ENCODE assay signal across 26 cellular contexts in the genomic region with DNA sequence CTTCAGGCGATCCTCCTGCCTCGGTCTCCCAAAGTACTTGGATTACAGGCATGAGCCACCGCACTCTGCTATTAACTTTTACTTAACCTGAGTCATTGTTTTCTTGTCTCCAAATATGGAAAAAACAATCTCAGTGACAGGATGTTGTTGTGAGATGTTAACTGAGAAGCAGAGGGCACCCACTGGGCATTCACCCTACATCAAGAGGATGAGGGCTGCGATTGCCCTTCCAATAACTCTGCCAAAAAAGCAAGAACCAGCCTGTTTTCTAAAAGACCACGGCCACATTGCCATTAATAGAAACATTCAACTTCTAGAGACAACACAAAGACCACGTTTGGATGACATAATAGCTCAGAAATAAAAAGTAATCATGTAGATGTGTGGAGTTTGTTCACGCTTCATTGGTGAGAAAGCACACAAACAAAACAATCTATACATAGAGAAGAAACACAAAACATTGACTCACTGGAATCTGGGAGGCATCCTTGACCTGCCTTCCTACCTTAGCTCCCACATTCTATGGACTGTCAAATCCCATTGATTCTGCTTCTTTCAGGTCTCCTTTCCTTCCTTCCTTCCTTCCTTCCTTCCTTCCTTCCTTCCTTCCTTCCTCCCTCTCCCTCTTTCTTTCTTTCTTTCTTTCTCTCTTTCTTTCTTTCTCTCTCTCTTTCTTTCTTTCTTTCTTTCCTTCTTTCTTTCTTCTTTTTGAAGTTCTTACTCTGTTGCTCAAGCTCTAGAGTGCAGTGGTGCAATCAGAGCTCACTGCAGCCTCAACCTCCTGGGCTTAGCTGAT.
DNase-seq lines count a peak whose midpoint lies in the region; ATAC-seq, FAIRE-seq and TF ChIP-seq lines count a peak whose summit lies in the region.
"Had no signal": no experiment of that assay in that cellular context is flagged by ENCODE, and none has a peak within 500 bp of the region (broad histone marks: within the 10 kb centered on the region; RNA-seq: fewer than 3 reads in every experiment).

No MANE protein-coding gene starts in this region.

- DNase-seq in CD14-positive monocyte (ENCODE audit: low spot score) (no peak), PC-3 (peak; percentile 13), bronchial epithelial cell (ENCODE audit: low read depth) (peak; percentile 68), osteoblast (ENCODE audit: insufficient read length, low spot score, missing footprints) (peak; percentile 38), C1 segment of cervical spinal cord (lab: John Stamatoyannopoulos, UW) (no peak)
- DNase-seq in effector CD4-positive, alpha-beta T cell = no peak
- DNase-seq: activated CD4-positive, alpha-beta T cell treated with anti-CD3 and anti-CD28 coated beads, Interleukin-2, amount 50 U/mL, for 48 hours; activated gamma-delta T cell treated with Interleukin-2 at 50 U/mL for 16 hours; amygdala; COR-L47; hippocampal formation; NCI-H1105; NCI-H2081; NCI-H510A treated with DMSO at 0.1 percent for 48 hours; RPMI8226; SK-N-SH; stimulated activated CD4-positive, alpha-beta T cell treated with anti-CD3 and anti-CD28 coated beads, Interleukin-1b, Interleukin-23, amount 100 ng/mL, for 48 hours had no signal

- H3K79me2 ChIP-seq in PC-3 (ENCODE audit: low read length) = no peaks in the 10 kb centered on the region
- no peaks in the 10 kb centered on the region for H3K79me2 ChIP-seq in osteoblast (ENCODE audit: insufficient read depth, low read length)

- peak overlapping the region in 5 of 7 donors; percentile 35 to 78 (median 62) for H3K27ac Mint-ChIP-seq in CD14-positive monocyte
- H3K27ac Mint-ChIP-seq: progenitor cell of endocrine pancreas; T-helper 2 cell treated with Interferon-gamma antibody and Interleukin-4, amounts not matched to agents 5 μg/mL and 100 μg/mL, for 36 hours; WTC11 had no signal

- H3K9me3 ChIP-seq in PC-3 (ENCODE audit: low read length) (no peaks in the 10 kb centered on the region), osteoblast (ENCODE audit: low read depth, low read length) (no peaks in the 10 kb centered on the region)
- H3K9me3 ChIP-seq: SK-N-SH, suprapubic skin had no signal

- POLR2A ChIA-PET in PC-3 (lab: Charles Lee; ENCODE audit: unreplicated experiment) = no interaction called here

- H3K27me3 Mint-ChIP-seq in CD14-positive monocyte (ENCODE audit: low read depth in 3 of 3) = peaks cover 0 to 4% (median 1%) of the 10 kb centered on the region in 3 donors
- H3K27me3 Mint-ChIP-seq: central memory CD8-positive, alpha-beta T cell had no signal

- H2AFZ ChIP-seq in PC-3 (ENCODE audit: low read length) = no peak overlapping the region
- H2AFZ ChIP-seq in osteoblast (ENCODE audit: low read length) = peak overlapping the region; percentile 17

- H3K4me3 Mint-ChIP-seq in CD14-positive monocyte = no peak overlapping the region
- H3K4me3 Mint-ChIP-seq: central memory CD8-positive, alpha-beta T cell; neural crest cell; T-helper 2 cell treated with Interferon-gamma antibody and Interleukin-4, amounts not matched to agents 5 μg/mL and 100 μg/mL, for 36 hours; WTC11 had no signal

- no peak for ATAC-seq in PC-3
- no peak for ATAC-seq in HG02798 (IDR thresholded peaks at IDR 0.05; ENCODE audit: poor library complexity, unreplicated experiment)
- ATAC-seq: WTC11 had no signal

- no TSS peak for BruUV-seq in PC-3 (replicated peaks; lab: Mats Ljungman, UMichigan)

- TF ChIP-seq CTCF in CD14-positive monocyte (IDR thresholded peaks at IDR 0.05) (no peak), PC-3 (conservative IDR thresholded peaks at IDR 0.05; ENCODE audit: low read depth, low read length) (no peak), bronchial epithelial cell (IDR thresholded peaks at IDR 0.05; ENCODE audit: insufficient read depth, low read length, severe bottlenecking) (no peak), osteoblast (IDR thresholded peaks at IDR 0.05; ENCODE audit: extremely low read depth, low read depth, low read length) (no peak)

- H3K27me3 ChIP-seq in PC-3 (ENCODE audit: low read length) = no peaks in the 10 kb centered on the region
- H3K27me3 ChIP-seq in bronchial epithelial cell (ENCODE audit: control insufficient read depth, insufficient read depth, low read length) = no peaks in the 10 kb centered on the region
- no peaks in the 10 kb centered on the region for H3K27me3 ChIP-seq in osteoblast (ENCODE audit: insufficient read depth, low read length)
- H3K27me3 ChIP-seq: suprapubic skin had no signal

- peaks cover 0 to 1% of the 10 kb centered on the region in 2 donors for H3K36me3 Mint-ChIP-seq in CD14-positive monocyte

- no peaks in the 10 kb centered on the region for H4K20me1 ChIP-seq in PC-3 (ENCODE audit: low read length)
- H4K20me1 ChIP-seq in osteoblast (ENCODE audit: insufficient read depth, low read length) = no peaks in the 10 kb centered on the region

- no peaks in the 10 kb centered on the region for H3K9me2 ChIP-seq in PC-3 (replicated peaks; ENCODE audit: low read length)
- H3K9me2 ChIP-seq: SK-N-SH had no signal

- peaks cover 52% of the 10 kb centered on the region for H3K4me1 ChIP-seq in PC-3 (ENCODE audit: insufficient read depth, low read length)
- peaks cover 32% of the 10 kb centered on the region for H3K4me1 ChIP-seq in osteoblast (ENCODE audit: insufficient read depth, low read length)

- no peak for FAIRE-seq in bronchial epithelial cell (lab: Jason Lieb, UNC)
- FAIRE-seq: frontal cortex, GM19239 had no signal

- H3K36me3 ChIP-seq in PC-3 (ENCODE audit: low read depth, low read length) = no peaks in the 10 kb centered on the region
- H3K36me3 ChIP-seq in bronchial epithelial cell (ENCODE audit: control insufficient read depth, insufficient read depth, low read length) = no peaks in the 10 kb centered on the region
- H3K36me3 ChIP-seq in osteoblast (ENCODE audit: insufficient read depth, low read length) = no peaks in the 10 kb centered on the region
- H3K36me3 ChIP-seq: suprapubic skin had no signal

- CTCF ChIA-PET in PC-3 (lab: Charles Lee) = no interaction called here

- H3K9ac ChIP-seq in PC-3 (ENCODE audit: low read length) = no peak overlapping the region
- H3K9ac ChIP-seq: SK-N-SH had no signal

- H3K27ac ChIP-seq in PC-3 (ENCODE audit: low read length) = no peak overlapping the region
- H3K27ac ChIP-seq in osteoblast (ENCODE audit: low read depth, low read length) = peak overlapping the region; percentile 83
- H3K27ac ChIP-seq: suprapubic skin had no signal

- H3K4me2 ChIP-seq in PC-3 (ENCODE audit: low read length) (no peak overlapping the region), osteoblast (ENCODE audit: insufficient read depth, low read length) (no peak overlapping the region)
- H3K4me2 ChIP-seq: SK-N-SH had no signal

- intact Hi-C loops in CD14-positive monocyte (cut with micrococcal nuclease) = loop anchor here in 1 of 2 donors (10.0 kb wide), 1 partner anchor 191 kb away; no protein-coding TSS in a partner anchor
- intact Hi-C loops in PC-3 (cut with micrococcal nuclease) = no loop called here

- H3K4me3 ChIP-seq in PC-3 (ENCODE audit: low read length) = no peak overlapping the region
- H3K4me3 ChIP-seq in bronchial epithelial cell (ENCODE audit: low read depth, low read length) = no peak overlapping the region
- no peak overlapping the region for H3K4me3 ChIP-seq in osteoblast (ENCODE audit: insufficient read depth, low read length)
- H3K4me3 ChIP-seq: suprapubic skin had no signal

- peaks cover 1% of the 10 kb centered on the region for H3F3A ChIP-seq in PC-3 (ENCODE audit: low read length, unreplicated experiment)

- peaks cover 41% of the 10 kb centered on the region for H3K4me1 Mint-ChIP-seq in CD14-positive monocyte
- H3K4me1 Mint-ChIP-seq: central memory CD8-positive, alpha-beta T cell; neural crest cell had no signal

- H3K9me3 Mint-ChIP-seq in CD14-positive monocyte = peaks cover 0 to 11% (median 0%) of the 10 kb centered on the region in 7 donors
- H3K9me3 Mint-ChIP-seq: central memory CD8-positive, alpha-beta T cell; T-helper 2 cell treated with Interferon-gamma antibody and Interleukin-4, amounts not matched to agents 5 μg/mL and 100 μg/mL, for 36 hours had no signal

Comparison
In these comparisons a context has a peak if more than half of its experiments do, and no peak if none do; other contexts are left out.
1. DNase-seq: peak in PC-3 (single experiment), bronchial epithelial cell (single experiment) and osteoblast (single experiment); none in CD14-positive monocyte (single experiment), effector CD4-positive, alpha-beta T cell (single experiment) and C1 segment of cervical spinal cord (0 of 14).